ENCODE assay signal across 21 cellular contexts in the genomic region with DNA sequence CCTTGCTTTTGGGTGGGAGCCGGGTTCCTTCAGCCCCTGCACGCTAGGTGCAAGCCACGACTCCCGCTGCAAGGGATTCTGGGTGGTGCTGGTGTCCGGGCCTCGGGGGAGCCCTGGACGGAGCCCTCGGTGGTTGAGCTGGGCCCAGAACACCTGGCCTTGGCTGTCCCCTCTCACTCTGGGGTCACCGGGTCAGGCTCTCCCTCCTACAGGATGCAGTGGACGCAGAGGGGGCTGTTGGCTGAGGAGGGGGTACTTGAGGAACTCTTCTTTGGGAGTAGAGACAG.
"Had no signal": no experiment of that assay in that cellular context is flagged by ENCODE, and none has a peak within 500 bp of the region (broad histone marks: within the 10 kb centered on the region; RNA-seq: fewer than 3 reads in every experiment).

No MANE protein-coding gene starts in this region.

- DNase-seq: activated CD4-positive, alpha-beta T cell treated with anti-CD3 and anti-CD28 coated beads for 1 hour; activated effector memory CD4-positive, alpha-beta T cell treated with Interleukin-2 at 50 U/mL for 16 hours; anterior cingulate cortex; gastrocnemius medialis; glutamatergic neuron; left ventricle myocardium inferior; sigmoid colon; uterus had no signal

- H3K27ac ChIP-seq: epithelial cell of prostate, gastrocnemius medialis, left ventricle myocardium inferior, neutrophil, sigmoid colon, uterus had no signal

- H3K4me3 Mint-ChIP-seq: activated CD8-positive, alpha-beta T cell treated with anti-CD3 and anti-CD28 coated beads, Interleukin-2, amount 10 ng/mL, durations not matched to agents 7 days and 5 days; activated naive CD8-positive, alpha-beta T cell; central memory CD8-positive, alpha-beta T cell; natural killer cell treated with Interleukin-12 subunit alpha and Interleukin-12 subunit beta and Interleukin-15 and Interleukin-18, amount 100 ng/mL, for 72 hours; stimulated activated memory B cell treated with anti-CD40 and anti-IgM and Interleukin-4, amounts not matched to agents 10 μg/mL and 1 μg/mL and 100 μg/mL, for 72 hours; stimulated activated naive CD8-positive, alpha-beta T cell treated with anti-CD3 and anti-CD28 coated beads, Interleukin-15, amount 100 ng/mL, for 72 hours; type B pancreatic cell; WTC11 had no signal

- H3K36me3 Mint-ChIP-seq: activated naive CD8-positive, alpha-beta T cell; natural killer cell treated with Interleukin-12 subunit alpha and Interleukin-12 subunit beta and Interleukin-15 and Interleukin-18, amount 100 ng/mL, for 72 hours; stimulated activated memory B cell treated with anti-CD40 and anti-IgM and Interleukin-4, amounts not matched to agents 10 μg/mL and 1 μg/mL and 100 μg/mL, for 72 hours; type B pancreatic cell; WTC11 had no signal

- H3K27me3 Mint-ChIP-seq: activated naive CD8-positive, alpha-beta T cell; progenitor cell of endocrine pancreas; stimulated activated naive CD8-positive, alpha-beta T cell treated with anti-CD3 and anti-CD28 coated beads, Interleukin-15, amount 100 ng/mL, for 72 hours; type B pancreatic cell had no signal

- H3K36me3 ChIP-seq: gastrocnemius medialis, left ventricle myocardium inferior, neutrophil, sigmoid colon, uterus had no signal

- H3K4me3 ChIP-seq: gastrocnemius medialis, left ventricle myocardium inferior, lung, mucosa of descending colon, sigmoid colon, uterus had no signal

- H3K27me3 ChIP-seq: gastrocnemius medialis, neutrophil, uterus had no signal

- ATAC-seq: gastrocnemius medialis; stimulated activated memory B cell treated with anti-CD40 and anti-IgM and Interleukin-4, amounts not matched to agents 10 μg/mL and 1 μg/mL and 100 μg/mL, for 72 hours had no signal

- H3K4me1 Mint-ChIP-seq: central memory CD8-positive, alpha-beta T cell; stimulated activated memory B cell treated with anti-CD40 and anti-IgM and Interleukin-4, amounts not matched to agents 10 μg/mL and 1 μg/mL and 100 μg/mL, for 72 hours; stimulated activated naive CD8-positive, alpha-beta T cell treated with anti-CD3 and anti-CD28 coated beads, Interleukin-15, amount 100 ng/mL, for 72 hours had no signal

- H3K9me3 Mint-ChIP-seq: central memory CD8-positive, alpha-beta T cell; natural killer cell treated with Interleukin-12 subunit alpha and Interleukin-12 subunit beta and Interleukin-15 and Interleukin-18, amount 100 ng/mL, for 72 hours; stimulated activated memory B cell treated with anti-CD40 and anti-IgM and Interleukin-4, amounts not matched to agents 10 μg/mL and 1 μg/mL and 100 μg/mL, for 72 hours; stimulated activated naive CD8-positive, alpha-beta T cell treated with anti-CD3 and anti-CD28 coated beads, Interleukin-15, amount 100 ng/mL, for 72 hours; type B pancreatic cell; WTC11 had no signal

- H3K4me1 ChIP-seq: uterus had no signal

- H3K9me3 ChIP-seq: gastrocnemius medialis, left ventricle myocardium inferior, mucosa of descending colon, neutrophil, sigmoid colon, uterus had no signal

- H3K27ac Mint-ChIP-seq: activated CD8-positive, alpha-beta T cell treated with anti-CD3 and anti-CD28 coated beads, Interleukin-2, amount 10 ng/mL, durations not matched to agents 7 days and 5 days; activated naive CD8-positive, alpha-beta T cell; natural killer cell treated with Interleukin-12 subunit alpha and Interleukin-12 subunit beta and Interleukin-15 and Interleukin-18, amount 100 ng/mL, for 72 hours; progenitor cell of endocrine pancreas; stimulated activated memory B cell treated with anti-CD40 and anti-IgM and Interleukin-4, amounts not matched to agents 10 μg/mL and 1 μg/mL and 100 μg/mL, for 72 hours; stimulated activated naive CD8-positive, alpha-beta T cell treated with anti-CD3 and anti-CD28 coated beads, Interleukin-15, amount 100 ng/mL, for 72 hours; type B pancreatic cell; WTC11 had no signal
